In genomic region chr11:27700351-27701261, GRCh38 we compare ENCODE assay signal across 8 cellular contexts. TPM values are rescaled to one million over a fixed set of nuclear protein-coding genes. Genes with fewer than 3 reads are reported as not detected.
DNase-seq lines count a peak whose midpoint lies in the region; ATAC-seq and TF ChIP-seq lines count a peak whose summit lies in the region.
"Had no signal": no experiment of that assay in that cellular context is flagged by ENCODE, and none has a peak within 500 bp of the region (broad histone marks: within the 10 kb centered on the region; RNA-seq: fewer than 3 reads in every experiment).

Gene BDNF (minus strand): TSS chr11:27700455. CDS start chr11:27658564, 41,891 bp downstream.

- H3K27ac ChIP-seq in HCT116 (ENCODE audit: low read depth, low read length) (peak within 1 kb of the TSS; percentile 89), esophagus muscularis mucosa (replicated peaks in 1 of 4) (no peak within 1 kb of the TSS)
- H3K27ac ChIP-seq: VCaP had no signal

- peak within 1 kb of the TSS; percentile 69 to 86 for H3K4me3 ChIP-seq in HCT116 (replicated peaks in 1 of 2; ENCODE audit: low read depth in 1 of 2, low read length in 2 of 2)
- peak within 1 kb of the TSS; percentile 52 to 64 (median 54) for H3K4me3 ChIP-seq in esophagus muscularis mucosa

- H3K36me3 ChIP-seq in ES-I3 (ENCODE audit: insufficient read depth, low read length) (no peaks in the 10 kb centered on the region), HCT116 (ENCODE audit: control insufficient read depth in 1 of 2, insufficient read depth in 2 of 2, low read length in 2 of 2) (0 out of 4 replicates have a peak, but pooled peaks cover 0 to 5% of the 10 kb centered on the region in 2 experiments), esophagus muscularis mucosa (no peaks in the 10 kb centered on the region)

- peaks cover 0 to 4% (median 0%) of the 10 kb centered on the region in 3 donors for H3K36me3 Mint-ChIP-seq in naive thymus-derived CD8-positive, alpha-beta T cell

- CTCF ChIA-PET in HCT116 (lab: Charles Lee) = interaction anchor here (0.8 to 5.0 kb wide), 10 partner anchors 17 to 1634 kb away, joined by 3 to 69 read pairs (median 26); no protein-coding TSS in a partner anchor

- no peak for DNase-seq in HCT116 (ENCODE audit: low read depth, low spot score)
- DNase-seq in SW480 (ENCODE audit: low spot score) = peak; percentile 53
- DNase-seq in esophagus muscularis mucosa (ENCODE audit: extremely low spot score) = no peak
- peak in 1 of 10 donors; percentile 4 for DNase-seq in naive thymus-derived CD8-positive, alpha-beta T cell

- TF ChIP-seq CTCF in HCT116 (IDR thresholded peaks at IDR 0.05 in 2 of 3, conservative IDR thresholded peaks at IDR 0.05 in 1 of 3; ENCODE audit: borderline replicate concordance in 1 of 3, insufficient read depth in 1 of 3, low read depth in 2 of 3, low read length in 2 of 3) (no peak), esophagus muscularis mucosa (IDR thresholded peaks at IDR 0.05) (no peak)

- peak; percentile 47 for TF ChIP-seq POLR2A in HCT116 (IDR thresholded peaks at IDR 0.05; ENCODE audit: borderline replicate concordance, extremely low read depth, insufficient read depth, insufficient read length)
- TF ChIP-seq POLR2A in esophagus muscularis mucosa (IDR thresholded peaks at IDR 0.05; ENCODE audit: low read depth) = no peak

- H3K27me3 ChIP-seq in HCT116 (ENCODE audit: insufficient read depth, low read length) (no peaks in the 10 kb centered on the region), esophagus muscularis mucosa (peaks cover 0 to 75% (median 21%) of the 10 kb centered on the region in 4 donors)

- H3K79me2 ChIP-seq in HCT116 (ENCODE audit: insufficient read depth, low read length) = peaks cover 56% of the 10 kb centered on the region

- no peak for TF ChIP-seq RAD21 in HCT116 (IDR thresholded peaks at IDR 0.05; ENCODE audit: low read depth)

- H3K4me1 ChIP-seq in ES-I3 (ENCODE audit: insufficient read depth, low read length) = peaks cover 27% of the 10 kb centered on the region
- peaks cover 40 to 56% of the 10 kb centered on the region in 2 experiments for H3K4me1 ChIP-seq in HCT116 (ENCODE audit: control insufficient read depth in 1 of 2, insufficient read depth in 2 of 2, low read length in 2 of 2)
- H3K4me1 ChIP-seq in esophagus muscularis mucosa = peaks cover 19 to 37% (median 34%) of the 10 kb centered on the region in 4 donors

- peak; percentile 67 for ATAC-seq in HCT116
- peak; percentile 20 to 44 for ATAC-seq in naive thymus-derived CD8-positive, alpha-beta T cell
- ATAC-seq in HG03469 (IDR thresholded peaks at IDR 0.05; ENCODE audit: unreplicated experiment) = no peak
- ATAC-seq in GM21825 (IDR thresholded peaks at IDR 0.05; ENCODE audit: unreplicated experiment) = no peak

- under 1% methylated on average over 17 of the region's 91 CpGs for WGBS in esophagus muscularis mucosa

- H3K9me3 ChIP-seq in ES-I3 (ENCODE audit: control insufficient read depth, insufficient read depth, low read length) = no peaks in the 10 kb centered on the region
- H3K9me3 ChIP-seq in HCT116 (ENCODE audit: control insufficient read depth in 1 of 2, insufficient read depth in 1 of 2, low read depth in 1 of 2, low read length in 2 of 2) = no peaks in the 10 kb centered on the region
- H3K9me3 ChIP-seq in esophagus muscularis mucosa = no peaks in the 10 kb centered on the region

- peak within 1 kb of the TSS; percentile 93 for H3K4me2 ChIP-seq in HCT116 (ENCODE audit: low read length)

- peaks cover 23 to 34% (median 26%) of the 10 kb centered on the region in 4 donors for H3K4me1 Mint-ChIP-seq in naive thymus-derived CD8-positive, alpha-beta T cell

- H4K20me1 ChIP-seq in HCT116 (ENCODE audit: insufficient read depth) = peaks cover 9% of the 10 kb centered on the region; the same call in 1 of the 2 replicates

- H3K4me3 Mint-ChIP-seq in naive thymus-derived CD8-positive, alpha-beta T cell = peak within 1 kb of the TSS; percentile 69 to 93 (median 87)

- RAD21 ChIA-PET in HCT116 (lab: Charles Lee; ENCODE audit: low non-redundant PET in 1 of 2, low total read pairs in 2 of 2, uncharacterized antibody in 2 of 2, unreplicated experiment in 2 of 2) = interaction anchor here (0.6 to 3.1 kb wide), 10 partner anchors 17 to 1628 kb away, joined by 3 to 24 read pairs (median 4); no protein-coding TSS in a partner anchor

- no peak for TF ChIP-seq EP300 in esophagus muscularis mucosa (IDR thresholded peaks at IDR 0.05)

- BruUV-seq in HCT116 (replicated peaks; lab: Mats Ljungman, UMichigan) = no TSS peak

- H2AFZ ChIP-seq in HCT116 (ENCODE audit: low read depth, low read length, poor library complexity, severe bottlenecking) = peak within 1 kb of the TSS; percentile 94

- H3K9me2 ChIP-seq in HCT116 (ENCODE audit: insufficient read depth) = no peaks in the 10 kb centered on the region

- POLR2A ChIA-PET in HCT116 (lab: Charles Lee) = interaction anchor here (0.7 to 2.5 kb wide), 6 partner anchors 138 to 1001 kb away, joined by 3 to 9 read pairs (median 4); partner anchors contain the start of genes KIF18A and METTL15
- POLR2A ChIA-PET in naive thymus-derived CD8-positive, alpha-beta T cell (lab: Charles Lee) = no interaction called here

- H3K9ac ChIP-seq in ES-I3 (ENCODE audit: low read depth, low read length) (peak within 1 kb of the TSS; percentile 78), HCT116 (ENCODE audit: low read length) (peak within 1 kb of the TSS; percentile 77)

- H3K27ac Mint-ChIP-seq in naive thymus-derived CD8-positive, alpha-beta T cell = peak within 1 kb of the TSS in 3 of 10 donors; percentile 24 to 53 (median 38)

- intact Hi-C loops in HCT116 (cut with micrococcal nuclease) = loop anchor here (1.0 kb wide), 1 partner anchor 408 kb away; the partner anchor contains the start of genes KIF18A and METTL15
- intact Hi-C loops in esophagus muscularis mucosa (cut with DNase I) = no loop called here

- peaks cover 56 to 94% (median 62%) of the 10 kb centered on the region in 5 donors for H3K27me3 Mint-ChIP-seq in naive thymus-derived CD8-positive, alpha-beta T cell

- peaks cover 0 to 3% (median 0%) of the 10 kb centered on the region in 9 donors for H3K9me3 Mint-ChIP-seq in naive thymus-derived CD8-positive, alpha-beta T cell

TF ChIP-seq in HCT116, 20 proteins besides CTCF, POLR2A, EP300 and RAD21:
- TF ChIP-seq TCF7L2 (IDR thresholded peaks at IDR 0.05; ENCODE audit: borderline replicate concordance, extremely low read depth, insufficient read depth, insufficient read length) = peak; percentile 14
- TF ChIP-seq SP1 (IDR thresholded peaks at IDR 0.05; ENCODE audit: low read depth) = no peak
- TF ChIP-seq FOSL1 (IDR thresholded peaks at IDR 0.05; ENCODE audit: low read depth) = no peak
- peak; percentile 13 for TF ChIP-seq MAX (IDR thresholded peaks at IDR 0.05)
- peak; percentile 73 for TF ChIP-seq POLR2AphosphoS5 (IDR thresholded peaks at IDR 0.05; ENCODE audit: low read depth, low read length)
- TF ChIP-seq ATF3 (IDR thresholded peaks at IDR 0.05) = no peak

RNA-seq across cellular contexts. Expression of gene BDNF, which starts in this region (rescaled TPM):
- 22.0 TPM for total RNA-seq in HCT116 (2021; ENCODE audit: unreplicated experiment)
- polyA plus RNA-seq in HCT116 (2012) = 3.9 and 5.0 TPM in 2 replicates
- total RNA-seq in esophagus muscularis mucosa = under 1 TPM in 3 of 4 donors, not detected in 1; 0.17 to 0.23 (median 0.19) TPM
- total RNA-seq in naive thymus-derived CD8-positive, alpha-beta T cell = not detected
- polyA plus RNA-seq in naive thymus-derived CD8-positive, alpha-beta T cell = under 1 TPM in 2 of 3 donors, not detected in 1; 0.04 to 0.06 TPM

Comparison
In these comparisons a context has a peak if more than half of its experiments do, and no peak if none do; other contexts are left out.
1. RNA of gene BDNF (total RNA-seq): 22.0 TPM in HCT116 (single experiment); 0.17 to 0.23 TPM in esophagus muscularis mucosa and not detected in naive thymus-derived CD8-positive, alpha-beta T cell; every median in the first group is over 10 times any median in the second.
2. Peak in ATAC-seq in naive thymus-derived CD8-positive, alpha-beta T cell; RNA of the gene not detected or under 1 TPM.